Comparison of ENCODE assay signal across 12 cellular contexts in the genomic region with DNA sequence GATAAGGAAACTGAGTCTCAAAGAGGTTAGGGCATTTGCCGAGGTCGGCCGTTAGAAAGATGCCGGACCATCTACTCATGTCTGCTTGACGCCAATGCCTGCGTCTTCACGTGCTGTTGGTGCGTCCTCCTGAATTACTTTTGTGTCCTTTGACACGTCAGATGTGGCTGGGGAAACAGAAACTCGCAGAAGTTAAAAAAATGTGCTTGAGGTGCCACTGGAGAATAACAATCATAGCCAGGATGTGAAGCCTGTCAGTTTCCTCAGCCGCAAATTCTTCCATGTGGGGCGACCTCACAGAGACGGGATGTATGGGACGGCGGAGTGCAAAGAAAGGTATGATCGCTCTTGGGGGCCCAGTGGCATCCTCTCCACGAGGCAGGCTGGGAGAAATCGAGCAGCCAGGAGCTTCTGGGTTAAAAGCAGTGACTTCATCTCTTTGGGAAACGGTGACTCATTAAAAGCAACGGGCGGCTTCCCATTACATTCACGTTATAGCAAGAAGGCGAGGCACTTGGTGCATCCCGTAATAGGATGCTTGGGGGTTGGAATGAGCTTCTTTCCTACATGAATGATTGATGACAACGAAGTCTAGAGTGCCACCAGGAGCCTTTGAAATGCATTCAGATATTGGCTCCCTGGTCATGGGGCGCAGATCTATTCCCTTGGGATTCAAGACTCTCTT.
DNase-seq lines count a peak whose midpoint lies in the region; ATAC-seq lines count a peak whose summit lies in the region.
"Had no signal": no experiment of that assay in that cellular context is flagged by ENCODE, and none has a peak within 500 bp of the region (broad histone marks: within the 10 kb centered on the region; RNA-seq: fewer than 3 reads in every experiment).

No MANE protein-coding gene starts in this region.

- DNase-seq in ACHN, result peak; percentile 92
- peak; percentile 10 for DNase-seq in HT-29 (ENCODE audit: low spot score)
- DNase-seq in adipocyte (ENCODE audit: low read depth), result peak; percentile 91
- DNase-seq in iris pigment epithelial cell (ENCODE audit: low read depth), result peak; percentile 97
- no peak for DNase-seq in activated naive CD8-positive, alpha-beta T cell treated with anti-CD3 and anti-CD28 coated beads for 36 hours
- DNase-seq in GOT3 (lab: John Stamatoyannopoulos, UW), result no peak
- no peak for DNase-seq in activated CD4-positive, alpha-beta T cell treated with anti-CD3 and anti-CD28 coated beads, Interleukin-2, amount 50 U/mL, for 4 hours
- DNase-seq: DMS79 treated with DMSO at 0.1 percent for 48 hours, NCI-H1092 had no signal

- in situ Hi-C loops in ACHN (cut with HindIII; ENCODE audit: low pct_ligation_motif_present, low pct_unique_long_range_greater_than_20kb, low sequenced_read_pairs), result no loop called here

- no peaks in the 10 kb centered on the region for H3K27me3 Mint-ChIP-seq in activated naive CD8-positive, alpha-beta T cell treated with anti-CD3 and anti-CD28 coated beads for 36 hours

- H3K9me3 Mint-ChIP-seq in activated naive CD8-positive, alpha-beta T cell treated with anti-CD3 and anti-CD28 coated beads for 36 hours, result no peaks in the 10 kb centered on the region

- no peaks in the 10 kb centered on the region for H3K27me3 ChIP-seq in adipocyte (replicated peaks; ENCODE audit: control insufficient read depth, insufficient read depth, low read length)
- H3K27me3 ChIP-seq: dorsolateral prefrontal cortex had no signal

- no peak overlapping the region for H3K4me3 Mint-ChIP-seq in activated naive CD8-positive, alpha-beta T cell treated with anti-CD3 and anti-CD28 coated beads for 36 hours

- H3K36me3 ChIP-seq in adipocyte (ENCODE audit: control insufficient read depth, insufficient read depth, low read length, severe bottlenecking), result no peaks in the 10 kb centered on the region

- H3K4me1 Mint-ChIP-seq in activated naive CD8-positive, alpha-beta T cell treated with anti-CD3 and anti-CD28 coated beads for 36 hours, result peaks cover 9% of the 10 kb centered on the region

- H3K4me3 ChIP-seq in adipocyte (ENCODE audit: low read length), result no peak overlapping the region
- H3K4me3 ChIP-seq: dorsolateral prefrontal cortex had no signal

- no peak for ATAC-seq in HG02981 (IDR thresholded peaks at IDR 0.05; ENCODE audit: unreplicated experiment)
- ATAC-seq: activated CD4-positive, CD25-positive, alpha-beta regulatory T cell treated with anti-CD3 and anti-CD28 coated beads, Interleukin-2, amount 50 U/mL, for 24 hours had no signal

- H3K4me1 ChIP-seq in adipocyte (ENCODE audit: control insufficient read depth, insufficient read depth, low read length), result peaks cover 24% of the 10 kb centered on the region

- no peak overlapping the region for H3K27ac Mint-ChIP-seq in activated naive CD8-positive, alpha-beta T cell treated with anti-CD3 and anti-CD28 coated beads for 36 hours

- peaks cover 7% of the 10 kb centered on the region for H3K36me3 Mint-ChIP-seq in activated naive CD8-positive, alpha-beta T cell treated with anti-CD3 and anti-CD28 coated beads for 36 hours

- no peak overlapping the region for H3K9ac ChIP-seq in adipocyte (ENCODE audit: low read length)

- no peaks in the 10 kb centered on the region for H3K9me3 ChIP-seq in adipocyte (ENCODE audit: control insufficient read depth, low read length)

Comparison
In these comparisons a context has a peak if more than half of its experiments do, and no peak if none do; other contexts are left out.
1. DNase-seq: peak in ACHN (single experiment), HT-29 (single experiment), adipocyte (single experiment) and iris pigment epithelial cell (single experiment); none in activated naive CD8-positive, alpha-beta T cell treated with anti-CD3 and anti-CD28 coated beads for 36 hours (single experiment), GOT3 (single experiment) and activated CD4-positive, alpha-beta T cell treated with anti-CD3 and anti-CD28 coated beads, Interleukin-2, amount 50 U/mL, for 4 hours (0 of 2).